ENCODE assay signal across 8 cellular contexts in genomic region chr17:74957935-74958549, GRCh38. TPM values are rescaled to one million over a fixed set of nuclear protein-coding genes. Genes with fewer than 3 reads are reported as not detected.
DNase-seq lines count a peak whose midpoint lies in the region; ATAC-seq, FAIRE-seq and TF ChIP-seq lines count a peak whose summit lies in the region.

No MANE protein-coding gene starts in this region.

- H3K4me3 Mint-ChIP-seq in activated CD8-positive, alpha-beta memory T cell treated with anti-CD3 and anti-CD28 coated beads, Interleukin-2, amount 10 ng/mL, durations not matched to agents 7 days and 5 days = no peak overlapping the region
- H3K4me3 Mint-ChIP-seq in naive thymus-derived CD8-positive, alpha-beta T cell = peak overlapping the region in 1 of 10 donors; percentile 43
- H3K4me3 Mint-ChIP-seq in stimulated activated naive B cell treated with anti-CD40 and anti-IgM and Interleukin-4, amounts not matched to agents 10 μg/mL and 1 μg/mL and 100 μg/mL, for 72 hours = no peak overlapping the region

- CTCF ChIA-PET in BJ (lab: Yijun Ruan, JAX) = interaction anchor here (0.5 to 3.9 kb wide), 47 partner anchors 10 to 1683 kb away, joined by 3 to 48 read pairs (median 4); partner anchors contain the start of genes ATP5PD, CDR2L, HID1 and KCTD2
- CTCF ChIA-PET in activated CD8-positive, alpha-beta memory T cell treated with anti-CD3 and anti-CD28 coated beads, Interleukin-2, amount 10 ng/mL, durations not matched to agents 7 days and 5 days (lab: Charles Lee) = interaction anchor here (0.6 to 6.8 kb wide), 32 partner anchors 9 to 454 kb away, joined by 3 to 116 read pairs (median 5); partner anchors contain the start of genes CDR2L, FDXR, HID1 and MRPL58
- CTCF ChIA-PET in endothelial cell of umbilical vein (lab: Charles Lee) = interaction anchor here (0.6 to 4.6 kb wide), 38 partner anchors 9 to 579 kb away, joined by 3 to 58 read pairs (median 5); partner anchors contain the start of genes CDR2L, FDXR, HID1 and MRPL58

- H3K4me1 ChIP-seq in HAP-1 (peaks cover 3% of the 10 kb centered on the region), OCI-LY3 (ENCODE audit: low read length) (peaks cover 14% of the 10 kb centered on the region), endothelial cell of umbilical vein (ENCODE audit: control insufficient read depth, extremely low read depth, insufficient read depth, low read length) (no peaks in the 10 kb centered on the region)

- no peak overlapping the region for H3K27ac Mint-ChIP-seq in activated CD8-positive, alpha-beta memory T cell treated with anti-CD3 and anti-CD28 coated beads, Interleukin-2, amount 10 ng/mL, durations not matched to agents 7 days and 5 days
- H3K27ac Mint-ChIP-seq in naive thymus-derived CD8-positive, alpha-beta T cell = no peak overlapping the region
- peak overlapping the region; percentile 14 for H3K27ac Mint-ChIP-seq in stimulated activated naive B cell treated with anti-CD40 and anti-IgM and Interleukin-4, amounts not matched to agents 10 μg/mL and 1 μg/mL and 100 μg/mL, for 72 hours

- TF ChIP-seq POLR2A in endothelial cell of umbilical vein (IDR thresholded peaks at IDR 0.05; ENCODE audit: low read depth, low read length) = no peak

- BruUV-seq in endothelial cell of umbilical vein (replicated peaks; lab: Mats Ljungman, UMichigan) = no TSS peak

- ATAC-seq in activated CD8-positive, alpha-beta memory T cell treated with anti-CD3 and anti-CD28 coated beads, Interleukin-2, amount 10 ng/mL, durations not matched to agents 7 days and 5 days = peak; percentile 56
- ATAC-seq in naive thymus-derived CD8-positive, alpha-beta T cell = peak; percentile 62 to 74
- peak; percentile 59 to 67 for ATAC-seq in stimulated activated naive B cell treated with anti-CD40 and anti-IgM and Interleukin-4, amounts not matched to agents 10 μg/mL and 1 μg/mL and 100 μg/mL, for 72 hours (replicated peaks)
- ATAC-seq in HG03175 (IDR thresholded peaks at IDR 0.05; ENCODE audit: unreplicated experiment) = no peak

- peaks cover 7% of the 10 kb centered on the region for H3K4me1 Mint-ChIP-seq in activated CD8-positive, alpha-beta memory T cell treated with anti-CD3 and anti-CD28 coated beads, Interleukin-2, amount 10 ng/mL, durations not matched to agents 7 days and 5 days
- H3K4me1 Mint-ChIP-seq in naive thymus-derived CD8-positive, alpha-beta T cell = peaks cover 3 to 5% (median 4%) of the 10 kb centered on the region in 4 donors
- H3K4me1 Mint-ChIP-seq in stimulated activated naive B cell treated with anti-CD40 and anti-IgM and Interleukin-4, amounts not matched to agents 10 μg/mL and 1 μg/mL and 100 μg/mL, for 72 hours = peaks cover 7 to 11% of the 10 kb centered on the region in 2 donors

- H3K36me3 ChIP-seq in BJ (ENCODE audit: control insufficient read depth, insufficient read depth, low read length) (no peaks in the 10 kb centered on the region), HAP-1 (replicated peaks) (no peaks in the 10 kb centered on the region), OCI-LY3 (replicated peaks; ENCODE audit: low read depth, low read length) (no peaks in the 10 kb centered on the region), endothelial cell of umbilical vein (ENCODE audit: control insufficient read depth in 2 of 2, extremely low read depth in 1 of 2, insufficient read depth in 2 of 2, low read length in 2 of 2) (no peaks in the 10 kb centered on the region)

- H3K9me1 ChIP-seq in endothelial cell of umbilical vein (replicated peaks; ENCODE audit: control insufficient read depth, extremely low read depth, insufficient read depth, low read length) = no peaks in the 10 kb centered on the region

- no peak overlapping the region for H3K4me3 ChIP-seq in BJ (ENCODE audit: low read depth, low read length)
- no peak overlapping the region for H3K4me3 ChIP-seq in HAP-1
- no peak overlapping the region for H3K4me3 ChIP-seq in OCI-LY3 (ENCODE audit: low read length)
- H3K4me3 ChIP-seq in endothelial cell of umbilical vein (replicated peaks in 1 of 3; ENCODE audit: insufficient read depth in 1 of 3, low read depth in 1 of 3, low read length in 3 of 3) = no peak overlapping the region

- dilution Hi-C loops in endothelial cell of umbilical vein (cut with MboI; ENCODE audit: extremely low pct_ligation_motif_present, low sequenced_read_pairs) = no loop called here

- H3K79me2 ChIP-seq in OCI-LY3 (ENCODE audit: low read length) (no peaks in the 10 kb centered on the region), endothelial cell of umbilical vein (ENCODE audit: control insufficient read depth, insufficient read depth, low read length) (no peaks in the 10 kb centered on the region)

- in situ Hi-C loops in HAP-1 (cut with MboI; ENCODE audit: low sequenced_read_pairs) = loop anchor here (5.0 kb wide), 1 partner anchor 166 kb away; no protein-coding TSS in a partner anchor

- peak overlapping the region; percentile 70; the same call in 1 of the 2 replicates for H2AFZ ChIP-seq in OCI-LY3 (ENCODE audit: low read depth, low read length)
- H2AFZ ChIP-seq in endothelial cell of umbilical vein (ENCODE audit: low read depth, low read length) = no peak overlapping the region

- H4K20me1 ChIP-seq in OCI-LY3 (ENCODE audit: insufficient read depth, low read length) (no peaks in the 10 kb centered on the region), endothelial cell of umbilical vein (replicated peaks; ENCODE audit: control insufficient read depth, extremely low read depth, insufficient read depth, low read length) (no peaks in the 10 kb centered on the region)

- TF ChIP-seq CTCF in BJ (IDR thresholded peaks at IDR 0.05; ENCODE audit: insufficient read depth, low read depth, low read length) (peak; percentile 93), OCI-LY3 (IDR thresholded peaks at IDR 0.05; ENCODE audit: low read depth, low read length) (peak; percentile 84), endothelial cell of umbilical vein (IDR thresholded peaks at IDR 0.05; ENCODE audit: extremely low read depth in 1 of 2, insufficient read depth in 1 of 2, low read depth in 1 of 2, low read length in 2 of 2) (peak; percentile 86 to 98)

- FAIRE-seq in endothelial cell of umbilical vein (lab: Jason Lieb, UNC) = peak; percentile 82

- H3K9me3 Mint-ChIP-seq in activated CD8-positive, alpha-beta memory T cell treated with anti-CD3 and anti-CD28 coated beads, Interleukin-2, amount 10 ng/mL, durations not matched to agents 7 days and 5 days (ENCODE audit: low read depth) = no peaks in the 10 kb centered on the region
- H3K9me3 Mint-ChIP-seq in naive thymus-derived CD8-positive, alpha-beta T cell = no peaks in the 10 kb centered on the region
- no peaks in the 10 kb centered on the region for H3K9me3 Mint-ChIP-seq in stimulated activated naive B cell treated with anti-CD40 and anti-IgM and Interleukin-4, amounts not matched to agents 10 μg/mL and 1 μg/mL and 100 μg/mL, for 72 hours

- H3K9ac ChIP-seq in OCI-LY3 (ENCODE audit: low read length) (no peak overlapping the region), endothelial cell of umbilical vein (replicated peaks; ENCODE audit: extremely low read depth, insufficient read depth, low read length) (no peak overlapping the region)

- peak overlapping the region; percentile 45 for H3K4me2 ChIP-seq in OCI-LY3 (ENCODE audit: low read length)
- no peak overlapping the region for H3K4me2 ChIP-seq in endothelial cell of umbilical vein (ENCODE audit: insufficient read depth, low read length)

- H3K27ac ChIP-seq in OCI-LY3 (ENCODE audit: low read length) = no peak overlapping the region
- H3K27ac ChIP-seq in endothelial cell of umbilical vein (ENCODE audit: insufficient read depth, low read depth, low read length) = no peak overlapping the region

- peaks cover 7% of the 10 kb centered on the region for H3K27me3 ChIP-seq in BJ (ENCODE audit: control insufficient read depth, insufficient read depth, low read length)
- H3K27me3 ChIP-seq in HAP-1 (ENCODE audit: low read depth) = no peaks in the 10 kb centered on the region
- H3K27me3 ChIP-seq in OCI-LY3 (ENCODE audit: low read depth, low read length) = no peaks in the 10 kb centered on the region
- no peaks in the 10 kb centered on the region for H3K27me3 ChIP-seq in endothelial cell of umbilical vein (ENCODE audit: control insufficient read depth in 2 of 2, insufficient read depth in 2 of 2, low read length in 2 of 2)

- intact Hi-C loops in endothelial cell of umbilical vein (cut with micrococcal nuclease) = loop anchor here (1.0 kb wide), 2 partner anchors 35 to 167 kb away; partner anchors contain the start of gene USH1G

- DNase-seq in BJ (ENCODE audit: low read depth) (no peak), HAP-1 (ENCODE audit: low spot score in 2 of 2) (peak; percentile 59 to 92), endothelial cell of umbilical vein (ENCODE audit: low read depth, low spot score) (peak; percentile 59)
- DNase-seq in activated CD8-positive, alpha-beta memory T cell treated with anti-CD3 and anti-CD28 coated beads, Interleukin-2, amount 10 ng/mL, durations not matched to agents 7 days and 5 days = peak; percentile 82
- DNase-seq in naive thymus-derived CD8-positive, alpha-beta T cell = peak; percentile 53 to 84 (median 74)
- DNase-seq in stimulated activated naive B cell treated with anti-CD40 and anti-IgM and Interleukin-4, amounts not matched to agents 10 μg/mL and 1 μg/mL and 100 μg/mL, for 72 hours = peak; percentile 60

- POLR2A ChIA-PET in BJ (lab: Charles Lee) (no interaction called here), endothelial cell of umbilical vein (lab: Charles Lee) (interaction anchor here (0.6 to 1.0 kb wide), 3 partner anchors 13 to 115 kb away, joined by 3 read pairs; no protein-coding TSS in a partner anchor)
- POLR2A ChIA-PET in naive thymus-derived CD8-positive, alpha-beta T cell (lab: Charles Lee) = interaction anchor here (0.5 to 1.0 kb wide), 2 partner anchors 39 to 167 kb away, joined by 4 to 5 read pairs; no protein-coding TSS in a partner anchor

- no peaks in the 10 kb centered on the region for H3K36me3 Mint-ChIP-seq in activated CD8-positive, alpha-beta memory T cell treated with anti-CD3 and anti-CD28 coated beads, Interleukin-2, amount 10 ng/mL, durations not matched to agents 7 days and 5 days
- peaks cover 0 to 6% (median 1%) of the 10 kb centered on the region in 3 donors for H3K36me3 Mint-ChIP-seq in naive thymus-derived CD8-positive, alpha-beta T cell
- no peaks in the 10 kb centered on the region for H3K36me3 Mint-ChIP-seq in stimulated activated naive B cell treated with anti-CD40 and anti-IgM and Interleukin-4, amounts not matched to agents 10 μg/mL and 1 μg/mL and 100 μg/mL, for 72 hours

- no peaks in the 10 kb centered on the region for H3K27me3 Mint-ChIP-seq in activated CD8-positive, alpha-beta memory T cell treated with anti-CD3 and anti-CD28 coated beads, Interleukin-2, amount 10 ng/mL, durations not matched to agents 7 days and 5 days
- peaks cover 0 to 1% (median 0%) of the 10 kb centered on the region in 5 donors for H3K27me3 Mint-ChIP-seq in naive thymus-derived CD8-positive, alpha-beta T cell
- H3K27me3 Mint-ChIP-seq in stimulated activated naive B cell treated with anti-CD40 and anti-IgM and Interleukin-4, amounts not matched to agents 10 μg/mL and 1 μg/mL and 100 μg/mL, for 72 hours = peaks cover 18 to 38% of the 10 kb centered on the region in 2 donors

- H3K9me3 ChIP-seq in HAP-1 = no peaks in the 10 kb centered on the region
- H3K9me3 ChIP-seq in OCI-LY3 (ENCODE audit: insufficient read depth, low read length) = no peaks in the 10 kb centered on the region
- H3K9me3 ChIP-seq in endothelial cell of umbilical vein (replicated peaks; ENCODE audit: control insufficient read depth, insufficient read depth, low read length) = no peaks in the 10 kb centered on the region

RNA-seq across cellular contexts. Expression of gene HID1, which starts 14.5 kb away (rescaled TPM):
- polyA plus RNA-seq in BJ (2011; rRNA removed) (1.7 and 1.8 TPM in 2 replicates), endothelial cell of umbilical vein (53.3 and 63.4 TPM in 2 replicates)
- polyA minus RNA-seq in BJ (2011; rRNA and poly(A)+ RNA removed) = 2.2 and 2.9 TPM in 2 replicates
- total RNA-seq in activated CD8-positive, alpha-beta memory T cell treated with anti-CD3 and anti-CD28 coated beads, Interleukin-2, amount 10 ng/mL, durations not matched to agents 7 days and 5 days = not detected
- 36.8 and 41.4 TPM in 2 replicates for total RNA-seq in endothelial cell of umbilical vein
- polyA plus RNA-seq in endothelial cell of umbilical vein (2011; cell fraction: cytosol; rRNA removed) = 16.2 and 17.1 TPM in 2 replicates
- 100 and 124 TPM in 2 replicates for polyA plus RNA-seq in endothelial cell of umbilical vein (2011; cell fraction: nucleus; rRNA removed)
- polyA plus RNA-seq in endothelial cell of umbilical vein (2012) = 17.8 and 33.6 TPM in 2 replicates
- 33.5 and 35.6 TPM in 2 replicates for polyA minus RNA-seq in endothelial cell of umbilical vein
- not detected for polyA minus RNA-seq in endothelial cell of umbilical vein (2011; cell fraction: cytosol; rRNA and poly(A)+ RNA removed)
- polyA minus RNA-seq in endothelial cell of umbilical vein (2011; cell fraction: nucleus; rRNA and poly(A)+ RNA removed) = 27.6 and 29.5 TPM in 2 replicates
- 10 to 100 TPM in 1 of 2 experiments, 1 to 10 TPM in 1; 9.5 to 15.0 TPM for total RNA-seq in naive thymus-derived CD8-positive, alpha-beta T cell
- 1 to 10 TPM; 4.2 to 6.9 (median 4.7) TPM for polyA plus RNA-seq in naive thymus-derived CD8-positive, alpha-beta T cell

RNA-seq across cellular contexts. Expression of gene OTOP3, which starts 22.3 kb away (rescaled TPM):
- not detected in 2 replicates for polyA plus RNA-seq in BJ (2011; rRNA removed)
- polyA minus RNA-seq in BJ (2011; rRNA and poly(A)+ RNA removed) = not detected in 2 replicates
- total RNA-seq in activated CD8-positive, alpha-beta memory T cell treated with anti-CD3 and anti-CD28 coated beads, Interleukin-2, amount 10 ng/mL, durations not matched to agents 7 days and 5 days = not detected
- not detected in 2 replicates for total RNA-seq in endothelial cell of umbilical vein
- polyA plus RNA-seq in endothelial cell of umbilical vein = not detected in 2 replicates
- polyA plus RNA-seq in endothelial cell of umbilical vein (2011; cell fraction: cytosol; rRNA removed) = not detected in 2 replicates
- not detected in 2 replicates for polyA plus RNA-seq in endothelial cell of umbilical vein (2011; cell fraction: nucleus; rRNA removed)
- polyA plus RNA-seq in endothelial cell of umbilical vein (2012) = not detected in 2 replicates
- not detected in 2 replicates for polyA minus RNA-seq in endothelial cell of umbilical vein
- polyA minus RNA-seq in endothelial cell of umbilical vein (2011; cell fraction: cytosol; rRNA and poly(A)+ RNA removed) = not detected
- not detected in 2 replicates for polyA minus RNA-seq in endothelial cell of umbilical vein (2011; cell fraction: nucleus; rRNA and poly(A)+ RNA removed)
- not detected for total RNA-seq in naive thymus-derived CD8-positive, alpha-beta T cell
- not detected for polyA plus RNA-seq in naive thymus-derived CD8-positive, alpha-beta T cell

RNA-seq across cellular contexts. Expression of gene CDR2L, which starts 29.4 kb away (rescaled TPM):
- 12.5 and 19.6 TPM in 2 replicates for polyA plus RNA-seq in BJ (2011; rRNA removed)
- 10.6 and 13.5 TPM in 2 replicates for polyA minus RNA-seq in BJ (2011; rRNA and poly(A)+ RNA removed)
- total RNA-seq in activated CD8-positive, alpha-beta memory T cell treated with anti-CD3 and anti-CD28 coated beads, Interleukin-2, amount 10 ng/mL, durations not matched to agents 7 days and 5 days = under 1 TPM; 0.32 to 0.47 TPM
- total RNA-seq in endothelial cell of umbilical vein = 34.9 and 36.7 TPM in 2 replicates
- polyA plus RNA-seq in endothelial cell of umbilical vein = 22.2 and 23.1 TPM in 2 replicates
- 19.2 and 23.1 TPM in 2 replicates for polyA plus RNA-seq in endothelial cell of umbilical vein (2011; cell fraction: cytosol; rRNA removed)
- polyA plus RNA-seq in endothelial cell of umbilical vein (2011; cell fraction: nucleus; rRNA removed) = 12.2 and 12.8 TPM in 2 replicates
- polyA plus RNA-seq in endothelial cell of umbilical vein (2012) = 19.8 and 30.3 TPM in 2 replicates
- polyA minus RNA-seq in endothelial cell of umbilical vein = 11.0 and 14.0 TPM in 2 replicates
- 16.8 TPM for polyA minus RNA-seq in endothelial cell of umbilical vein (2011; cell fraction: cytosol; rRNA and poly(A)+ RNA removed)
- 3.5 and 5.6 TPM in 2 replicates for polyA minus RNA-seq in endothelial cell of umbilical vein (2011; cell fraction: nucleus; rRNA and poly(A)+ RNA removed)
- under 1 TPM; 0.10 to 0.11 TPM for total RNA-seq in naive thymus-derived CD8-positive, alpha-beta T cell
- not detected for polyA plus RNA-seq in naive thymus-derived CD8-positive, alpha-beta T cell

RNA-seq across cellular contexts. Expression of gene OTOP2, which starts 34.0 kb away (rescaled TPM):
- polyA plus RNA-seq in BJ (2011; rRNA removed) (not detected in 2 replicates), endothelial cell of umbilical vein (not detected in 2 replicates)
- polyA minus RNA-seq in BJ (2011; rRNA and poly(A)+ RNA removed) = not detected in 2 replicates
- not detected for total RNA-seq in activated CD8-positive, alpha-beta memory T cell treated with anti-CD3 and anti-CD28 coated beads, Interleukin-2, amount 10 ng/mL, durations not matched to agents 7 days and 5 days
- total RNA-seq in endothelial cell of umbilical vein = not detected in 2 replicates
- not detected in 2 replicates for polyA plus RNA-seq in endothelial cell of umbilical vein (2011; cell fraction: cytosol; rRNA removed)
- polyA plus RNA-seq in endothelial cell of umbilical vein (2011; cell fraction: nucleus; rRNA removed) = not detected in 2 replicates
- polyA plus RNA-seq in endothelial cell of umbilical vein (2012) = not detected in 2 replicates
- not detected in 2 replicates for polyA minus RNA-seq in endothelial cell of umbilical vein
- polyA minus RNA-seq in endothelial cell of umbilical vein (2011; cell fraction: cytosol; rRNA and poly(A)+ RNA removed) = not detected
- polyA minus RNA-seq in endothelial cell of umbilical vein (2011; cell fraction: nucleus; rRNA and poly(A)+ RNA removed) = not detected in 2 replicates
- total RNA-seq in naive thymus-derived CD8-positive, alpha-beta T cell = not detected
- not detected for polyA plus RNA-seq in naive thymus-derived CD8-positive, alpha-beta T cell

RNA-seq across cellular contexts. Expression of gene USH1G, which starts 35.0 kb away (rescaled TPM):
- polyA plus RNA-seq in BJ (2011; rRNA removed) (not detected in 2 replicates), endothelial cell of umbilical vein (not detected in 2 replicates)
- polyA minus RNA-seq in BJ (2011; rRNA and poly(A)+ RNA removed) = 0.15 TPM in 1 of 2 replicates, not detected in the other
- not detected for total RNA-seq in activated CD8-positive, alpha-beta memory T cell treated with anti-CD3 and anti-CD28 coated beads, Interleukin-2, amount 10 ng/mL, durations not matched to agents 7 days and 5 days
- not detected in 2 replicates for total RNA-seq in endothelial cell of umbilical vein
- polyA plus RNA-seq in endothelial cell of umbilical vein (2011; cell fraction: cytosol; rRNA removed) = not detected in 2 replicates
- not detected in 2 replicates for polyA plus RNA-seq in endothelial cell of umbilical vein (2011; cell fraction: nucleus; rRNA removed)
- polyA plus RNA-seq in endothelial cell of umbilical vein (2012) = not detected in 2 replicates
- polyA minus RNA-seq in endothelial cell of umbilical vein = not detected in 2 replicates
- not detected for polyA minus RNA-seq in endothelial cell of umbilical vein (2011; cell fraction: cytosol; rRNA and poly(A)+ RNA removed)
- polyA minus RNA-seq in endothelial cell of umbilical vein (2011; cell fraction: nucleus; rRNA and poly(A)+ RNA removed) = not detected in 2 replicates
- not detected for total RNA-seq in naive thymus-derived CD8-positive, alpha-beta T cell
- not detected for polyA plus RNA-seq in naive thymus-derived CD8-positive, alpha-beta T cell

Comparison
In these comparisons a context has a peak if more than half of its experiments do, and no peak if none do; other contexts are left out.
1. RNA of gene HID1, which starts 14.5 kb away (total RNA-seq): 36.8 to 41.4 TPM in endothelial cell of umbilical vein and 9.5 to 15.0 TPM in naive thymus-derived CD8-positive, alpha-beta T cell; not detected in activated CD8-positive, alpha-beta memory T cell treated with anti-CD3 and anti-CD28 coated beads, Interleukin-2, amount 10 ng/mL, durations not matched to agents 7 days and 5 days; every median in the first group is over 4 times any median in the second.
2. RNA of gene CDR2L, which starts 29.4 kb away (total RNA-seq): 34.9 to 36.7 TPM in endothelial cell of umbilical vein; 0.32 to 0.47 TPM in activated CD8-positive, alpha-beta memory T cell treated with anti-CD3 and anti-CD28 coated beads, Interleukin-2, amount 10 ng/mL, durations not matched to agents 7 days and 5 days and 0.10 to 0.11 TPM in naive thymus-derived CD8-positive, alpha-beta T cell; every median in the first group is over 10 times any median in the second.
3. Peak in every context shown above with its lines, with median percentiles within 50 percentile points of each other: CTCF ChIP-seq.